In the genomic region with DNA sequence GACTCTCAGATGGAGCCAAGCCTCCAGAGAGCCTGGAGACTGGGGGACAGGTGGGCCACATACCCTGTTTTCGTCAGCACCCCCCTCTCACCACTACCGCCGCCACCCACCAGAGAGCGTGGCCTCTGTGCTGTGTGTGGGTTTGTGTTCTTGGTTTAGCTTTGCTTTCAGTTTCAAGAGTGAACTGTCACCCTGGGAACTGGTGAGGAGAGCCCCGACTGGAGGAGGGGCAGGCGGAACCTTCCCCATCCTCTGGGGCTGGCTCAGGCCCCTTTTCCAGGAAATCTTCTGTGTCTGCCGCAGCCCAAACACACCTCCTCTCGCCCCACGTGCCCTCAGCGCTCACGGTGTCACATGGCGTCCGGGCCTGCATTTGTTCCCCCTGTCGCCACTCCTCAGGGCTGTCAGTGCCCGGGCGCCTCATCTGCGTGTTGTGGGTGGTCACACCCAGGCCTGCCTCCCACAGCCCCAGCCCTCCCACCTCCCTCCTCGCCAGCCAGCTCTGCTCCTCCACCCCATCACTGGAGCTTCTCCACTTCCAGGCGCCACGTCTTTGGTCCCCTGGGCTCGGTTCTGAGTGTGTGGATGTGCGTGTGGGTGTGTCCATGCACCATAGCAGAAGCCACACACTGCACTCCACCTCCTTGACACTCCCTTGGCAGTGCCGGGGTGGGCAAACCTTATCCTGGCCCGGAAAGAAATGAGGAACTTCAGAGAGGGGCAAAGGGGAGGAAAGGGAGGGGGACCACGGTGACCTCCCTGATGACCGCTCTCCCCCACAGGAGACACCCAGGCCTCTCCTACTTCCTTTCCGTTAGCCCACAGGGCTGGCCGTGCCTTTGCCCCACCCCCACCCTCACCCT, we compare ENCODE assay signal across 8 cellular contexts. TPM values are rescaled to one million over a fixed set of nuclear protein-coding genes. Genes with fewer than 3 reads are reported as not detected.
DNase-seq lines count a peak whose midpoint lies in the region; ATAC-seq, FAIRE-seq and TF ChIP-seq lines count a peak whose summit lies in the region.

No MANE protein-coding gene starts in this region.

- H3K9ac ChIP-seq in mucosa of stomach (ENCODE audit: low read length) = peak overlapping the region; percentile 22

- no peak for TF ChIP-seq EP300 in suprapubic skin (IDR thresholded peaks at IDR 0.05)

- peak overlapping the region; percentile 50 to 80 for H3K27ac Mint-ChIP-seq in activated naive CD4-positive, alpha-beta T cell treated with anti-CD3 and anti-CD28 coated beads, Interleukin-2, amount 50 U/mL, for 72 hours

- peaks cover 0 to 6% of the 10 kb centered on the region in 2 donors for H3K36me3 Mint-ChIP-seq in activated naive CD4-positive, alpha-beta T cell treated with anti-CD3 and anti-CD28 coated beads, Interleukin-2, amount 50 U/mL, for 72 hours

- H3K9me3 Mint-ChIP-seq in activated naive CD4-positive, alpha-beta T cell treated with anti-CD3 and anti-CD28 coated beads, Interleukin-2, amount 50 U/mL, for 72 hours = no peaks in the 10 kb centered on the region

- H3K4me1 ChIP-seq in mucosa of stomach (ENCODE audit: control insufficient read depth, insufficient read depth, low read length) = peaks cover 42% of the 10 kb centered on the region
- peaks cover 51% of the 10 kb centered on the region for H3K4me1 ChIP-seq in suprapubic skin

- FAIRE-seq in GM18507 (lab: Jason Lieb, UNC) = peak; percentile 97

- no peaks in the 10 kb centered on the region for H3K36me3 ChIP-seq in mucosa of stomach (ENCODE audit: control insufficient read depth, insufficient read depth, low read length)
- no peaks in the 10 kb centered on the region for H3K36me3 ChIP-seq in suprapubic skin

- H3K4me3 ChIP-seq in mucosa of stomach (ENCODE audit: low read length) (no peak overlapping the region), suprapubic skin (peak overlapping the region; percentile 16)

- no peak for DNase-seq in GM18507 (ENCODE audit: extremely low spot score, insufficient read length, low read depth)
- DNase-seq in SKM-1 (lab: John Stamatoyannopoulos, UW; ENCODE audit: unreplicated experiment) = peak; percentile 57
- DNase-seq in activated naive CD4-positive, alpha-beta T cell treated with anti-CD3 and anti-CD28 coated beads, Interleukin-2, amount 50 U/mL, for 72 hours (ENCODE audit: low spot score in 2 of 2) = peak; percentile 58 to 78
- peak in 1 of 2 donors; percentile 75 for DNase-seq in suprapubic skin (ENCODE audit: low spot score in 2 of 2)
- DNase-seq in NCI-H2107 treated with DMSO at 0.1 percent for 48 hours (lab: John Stamatoyannopoulos, UW; ENCODE audit: unreplicated experiment) = no peak
- DNase-seq in DMS114 treated with DMSO at 0.1 percent for 48 hours (lab: John Stamatoyannopoulos, UW; ENCODE audit: unreplicated experiment) = no peak

- H3K27me3 ChIP-seq in mucosa of stomach (ENCODE audit: control insufficient read depth, insufficient read depth, low read length) (no peaks in the 10 kb centered on the region), suprapubic skin (no peaks in the 10 kb centered on the region)

- TF ChIP-seq CTCF in suprapubic skin (IDR thresholded peaks at IDR 0.05) = no peak

- 48% methylated on average over 22 of the region's 28 CpGs for WGBS in suprapubic skin

- no peak for TF ChIP-seq POLR2A in suprapubic skin (IDR thresholded peaks at IDR 0.05)

- H3K27ac ChIP-seq in suprapubic skin = peak overlapping the region; percentile 68

- ATAC-seq in HG02870 (IDR thresholded peaks at IDR 0.05; ENCODE audit: unreplicated experiment) = peak; percentile 54
- ATAC-seq in activated naive CD4-positive, alpha-beta T cell treated with anti-CD3 and anti-CD28 coated beads, Interleukin-2, amount 50 U/mL, for 72 hours = peak; percentile 71 to 75

- H3K9me3 ChIP-seq in mucosa of stomach (ENCODE audit: control insufficient read depth, low read length) (no peaks in the 10 kb centered on the region), suprapubic skin (no peaks in the 10 kb centered on the region)

RNA-seq across cellular contexts. Expression of gene ELF4, which starts 27.8 kb away (rescaled TPM):
- total RNA-seq in activated naive CD4-positive, alpha-beta T cell treated with anti-CD3 and anti-CD28 coated beads, Interleukin-2, amount 50 U/mL, for 72 hours = 10 to 100 TPM; 21.6 to 25.4 TPM
- 10 to 100 TPM; 17.3 to 26.3 (median 21.6) TPM for total RNA-seq in suprapubic skin

Comparison
In these comparisons a context has a peak if more than half of its experiments do, and no peak if none do; other contexts are left out.
1. DNase-seq: peak in SKM-1 (single experiment) and activated naive CD4-positive, alpha-beta T cell treated with anti-CD3 and anti-CD28 coated beads, Interleukin-2, amount 50 U/mL, for 72 hours (2 of 2); none in GM18507 (single experiment), NCI-H2107 treated with DMSO at 0.1 percent for 48 hours (single experiment) and DMS114 treated with DMSO at 0.1 percent for 48 hours (single experiment).